ENCODE assay signal across 27 cellular contexts in the genomic region with DNA sequence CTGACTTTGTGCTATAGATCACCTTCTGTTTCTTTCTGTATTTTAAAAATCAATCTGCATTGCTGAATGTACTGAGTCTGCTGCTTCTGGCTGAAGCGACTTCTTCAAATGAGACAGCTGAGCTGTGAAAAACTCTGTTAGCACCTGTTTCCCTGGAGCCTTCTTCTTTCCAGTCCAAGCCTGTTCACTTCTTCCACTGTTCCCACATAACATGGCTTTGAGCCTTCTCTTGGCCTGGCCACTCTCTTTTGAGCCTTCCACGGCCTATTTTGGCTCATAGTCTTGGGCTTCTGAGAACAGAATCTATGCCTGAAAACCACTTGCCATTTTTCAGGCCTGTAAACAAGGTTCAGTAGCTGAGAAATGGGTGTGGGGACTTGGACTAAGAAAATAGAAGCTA.
"Had no signal": no experiment of that assay in that cellular context is flagged by ENCODE, and none has a peak within 500 bp of the region (broad histone marks: within the 10 kb centered on the region; RNA-seq: fewer than 3 reads in every experiment).

No MANE protein-coding gene starts in this region.

- H3K27ac Mint-ChIP-seq: activated CD4-positive, alpha-beta T cell treated with anti-CD3 and anti-CD28 coated beads, Interleukin-2, amount 10 ng/mL, durations not matched to agents 7 days and 5 days; activated CD8-positive, alpha-beta T cell treated with anti-CD3 and anti-CD28 coated beads, Interleukin-2, amount 10 ng/mL, durations not matched to agents 7 days and 5 days; activated naive CD4-positive, alpha-beta T cell treated with anti-CD3 and anti-CD28 coated beads, Interleukin-2, amount 50 U/mL, for 24 hours; activated naive CD8-positive, alpha-beta T cell treated with anti-CD3 and anti-CD28 coated beads, Interleukin-2, amount 10 ng/mL, durations not matched to agents 7 days and 5 days; activated T-cell treated with anti-CD3 and anti-CD28 coated beads, Interleukin-2, amount 50 U/mL, for 24 hours; activated T-helper 2 cell treated with anti-CD3 and anti-CD28 coated beads, Interferon-gamma antibody, Interleukin-2, Interleukin-4, amounts not matched to agents 10 μg/mL and 5 μg/mL and 100 μg/mL, durations not matched to agents 14 hours and 24 hours and 36 hours had no signal

- H3K4me3 ChIP-seq: ascending aorta, PC-9, SJCRH30, SK-N-MC had no signal

- H3K27me3 Mint-ChIP-seq: activated CD4-positive, alpha-beta T cell treated with anti-CD3 and anti-CD28 coated beads, Interleukin-2, amount 10 ng/mL, durations not matched to agents 7 days and 5 days; activated naive CD8-positive, alpha-beta T cell treated with anti-CD3 and anti-CD28 coated beads, Interleukin-2, amount 10 ng/mL, durations not matched to agents 7 days and 5 days; activated T-cell treated with anti-CD3 and anti-CD28 coated beads, Interleukin-2, amount 50 U/mL, for 24 hours had no signal

- H3K4me1 Mint-ChIP-seq: activated CD4-positive, alpha-beta T cell treated with anti-CD3 and anti-CD28 coated beads, Interleukin-2, amount 10 ng/mL, durations not matched to agents 7 days and 5 days; activated naive CD4-positive, alpha-beta T cell treated with anti-CD3 and anti-CD28 coated beads, Interleukin-2, amount 50 U/mL, for 24 hours; activated naive CD8-positive, alpha-beta T cell treated with anti-CD3 and anti-CD28 coated beads, Interleukin-2, amount 10 ng/mL, durations not matched to agents 7 days and 5 days had no signal

- H3K4me3 Mint-ChIP-seq: activated CD4-positive, alpha-beta T cell treated with anti-CD3 and anti-CD28 coated beads, Interleukin-2, amount 10 ng/mL, durations not matched to agents 7 days and 5 days; activated CD8-positive, alpha-beta T cell treated with anti-CD3 and anti-CD28 coated beads, Interleukin-2, amount 10 ng/mL, durations not matched to agents 7 days and 5 days; activated naive CD4-positive, alpha-beta T cell treated with anti-CD3 and anti-CD28 coated beads, Interleukin-2, amount 50 U/mL, for 24 hours; activated naive CD8-positive, alpha-beta T cell treated with anti-CD3 and anti-CD28 coated beads, Interleukin-2, amount 10 ng/mL, durations not matched to agents 7 days and 5 days; activated T-cell treated with anti-CD3 and anti-CD28 coated beads, Interleukin-2, amount 50 U/mL, for 24 hours had no signal

- H3K36me3 ChIP-seq: ascending aorta, SJCRH30 had no signal

- H3K27me3 ChIP-seq: ascending aorta, SJCRH30 had no signal

- H3K9me3 ChIP-seq: ascending aorta, SJCRH30 had no signal

- H3K4me1 ChIP-seq: ascending aorta, SJCRH30 had no signal

- DNase-seq: activated CD4-positive, alpha-beta T cell treated with anti-CD3 and anti-CD28 coated beads, Interleukin-2, amount 10 ng/mL, durations not matched to agents 7 days and 5 days; activated CD4-positive, alpha-beta T cell treated with anti-CD3 and anti-CD28 coated beads, Interleukin-2, amount 50 U/mL, for 48 hours; activated CD8-positive, alpha-beta T cell treated with anti-CD3 and anti-CD28 coated beads, Interleukin-2, amount 10 ng/mL, durations not matched to agents 7 days and 5 days; activated gamma-delta T cell; activated naive CD4-positive, alpha-beta T cell treated with Interleukin-2 at 50 U/mL for 16 hours; activated naive CD8-positive, alpha-beta T cell treated with anti-CD3 and anti-CD28 coated beads, Interleukin-2, amount 10 ng/mL, durations not matched to agents 7 days and 5 days; activated T-cell treated with anti-CD3 and anti-CD28 coated beads, Interleukin-2, amount 50 U/mL, for 24 hours; MM.1S; MV-4-11; NCI-H1092; NCI-H146; NCI-H187; NCI-H2029 treated with DMSO at 0.1 percent for 48 hours; NCI-H2107; NCI-H2171; NCI-H510A; NCI-H526; NCI-H748 treated with DMSO at 0.1 percent for 48 hours; NK-92 treated with Interleukin-12 subunit alpha and Interleukin-12 subunit beta, amount 100 ng/mL, for 24 hours; PC-9; Right ventricle myocardium superior; SJCRH30 had no signal

- H3K9me3 Mint-ChIP-seq: activated CD4-positive, alpha-beta T cell treated with anti-CD3 and anti-CD28 coated beads, Interleukin-2, amount 10 ng/mL, durations not matched to agents 7 days and 5 days; activated naive CD8-positive, alpha-beta T cell treated with anti-CD3 and anti-CD28 coated beads, Interleukin-2, amount 10 ng/mL, durations not matched to agents 7 days and 5 days; activated T-cell treated with anti-CD3 and anti-CD28 coated beads, Interleukin-2, amount 50 U/mL, for 24 hours; activated T-helper 2 cell treated with anti-CD3 and anti-CD28 coated beads, Interferon-gamma antibody, Interleukin-2, Interleukin-4, amounts not matched to agents 10 μg/mL and 5 μg/mL and 100 μg/mL, durations not matched to agents 14 hours and 24 hours and 36 hours had no signal

- H3K27ac ChIP-seq: KMS-11, PC-9, SJCRH30, SK-N-MC had no signal

- ATAC-seq: activated CD8-positive, alpha-beta T cell treated with anti-CD3 and anti-CD28 coated beads, Interleukin-2, amount 10 ng/mL, durations not matched to agents 7 days and 5 days had no signal

- H3K36me3 Mint-ChIP-seq: activated naive CD4-positive, alpha-beta T cell treated with anti-CD3 and anti-CD28 coated beads, Interleukin-2, amount 50 U/mL, for 24 hours; activated naive CD8-positive, alpha-beta T cell treated with anti-CD3 and anti-CD28 coated beads, Interleukin-2, amount 10 ng/mL, durations not matched to agents 7 days and 5 days had no signal
